In genomic region chr20:3157817-3158216, GRCh38 we compare ENCODE assay signal across 10 cellular contexts. TPM values are rescaled to one million over a fixed set of nuclear protein-coding genes. Genes with fewer than 3 reads are reported as not detected.
DNase-seq lines count a peak whose midpoint lies in the region; ATAC-seq and TF ChIP-seq lines count a peak whose summit lies in the region.
"Had no signal": no experiment of that assay in that cellular context is flagged by ENCODE, and none has a peak within 500 bp of the region (broad histone marks: within the 10 kb centered on the region; RNA-seq: fewer than 3 reads in every experiment).

No MANE protein-coding gene starts in this region.

- 77 to 80% (median 79%) methylated on average over 11 of the region's 11 CpGs for WGBS in heart left ventricle, 4 donors
- WGBS in upper lobe of left lung, 2 donors, result 53 to 66% methylated on average over 11 of the region's 11 CpGs

- no peaks in the 10 kb centered on the region for H3K9me3 ChIP-seq in heart left ventricle
- no peaks in the 10 kb centered on the region for H3K9me3 ChIP-seq in lower lobe of right lung
- no peaks in the 10 kb centered on the region for H3K9me3 ChIP-seq in upper lobe of left lung

- ATAC-seq in heart left ventricle (no peak), lower lobe of right lung (no peak), upper lobe of left lung (ENCODE audit: low FRiP score in 2 of 2) (no peak), GM18858 (IDR thresholded peaks at IDR 0.05; ENCODE audit: unreplicated experiment) (no peak)
- peak in 1 of 2 donors; percentile 29 for ATAC-seq in activated naive CD4-positive, alpha-beta T cell treated with anti-CD3 and anti-CD28 coated beads, Interleukin-2, amount 50 U/mL, for 72 hours

- H3K27me3 ChIP-seq in heart left ventricle, result no peaks in the 10 kb centered on the region
- no peaks in the 10 kb centered on the region for H3K27me3 ChIP-seq in lower lobe of right lung (ENCODE audit: low read depth)
- H3K27me3 ChIP-seq in upper lobe of left lung, result no peaks in the 10 kb centered on the region

- no peak for DNase-seq in heart left ventricle
- DNase-seq in cardiac septum (ENCODE audit: low spot score), result no peak
- no peak for DNase-seq in activated naive CD4-positive, alpha-beta T cell treated with anti-CD3 and anti-CD28 coated beads, Interleukin-2, amount 50 U/mL, for 72 hours (ENCODE audit: low spot score in 2 of 2)
- DNase-seq in lower lobe of right lung, result no peak
- peak in 1 of 2 donors; percentile 17 for DNase-seq in upper lobe of left lung
- no peak for DNase-seq in NCI-H1930 (lab: John Stamatoyannopoulos, UW)
- no peak for DNase-seq in DMS79 (lab: John Stamatoyannopoulos, UW)
- DNase-seq: activated CD4-positive, alpha-beta T cell treated with anti-CD3 and anti-CD28 coated beads, Interleukin-2, amount 50 U/mL, for 1 hour; substantia nigra had no signal

- H3K4me1 ChIP-seq in heart left ventricle, result peaks cover 8 to 59% (median 43%) of the 10 kb centered on the region in 12 donors
- H3K4me1 ChIP-seq in lower lobe of right lung, result peaks cover 39% of the 10 kb centered on the region
- H3K4me1 ChIP-seq in upper lobe of left lung, result peaks cover 27 to 42% (median 34%) of the 10 kb centered on the region in 4 donors

- no peaks in the 10 kb centered on the region for H3K9me3 Mint-ChIP-seq in activated naive CD4-positive, alpha-beta T cell treated with anti-CD3 and anti-CD28 coated beads, Interleukin-2, amount 50 U/mL, for 72 hours

- peak overlapping the region in 8 of 12 donors; percentile 63 to 100 (median 84) for H3K4me3 ChIP-seq in heart left ventricle
- peak overlapping the region; percentile 99 for H3K4me3 ChIP-seq in lower lobe of right lung
- peak overlapping the region in 2 of 4 donors; percentile 79 to 99 for H3K4me3 ChIP-seq in upper lobe of left lung

- no peak for TF ChIP-seq EP300 in upper lobe of left lung (IDR thresholded peaks at IDR 0.05)

- TF ChIP-seq CTCF in heart left ventricle (IDR thresholded peaks at IDR 0.05) (no peak), lower lobe of right lung (IDR thresholded peaks at IDR 0.05) (no peak), upper lobe of left lung (IDR thresholded peaks at IDR 0.05) (no peak)

- H3K27ac ChIP-seq in heart left ventricle (peak overlapping the region in 1 of 12 donors; percentile 55), lower lobe of right lung (no peak overlapping the region), upper lobe of left lung (peak overlapping the region in 3 of 4 donors; percentile 17 to 90 (median 46))

- peaks cover 26 to 30% of the 10 kb centered on the region in 2 donors for H3K36me3 Mint-ChIP-seq in activated naive CD4-positive, alpha-beta T cell treated with anti-CD3 and anti-CD28 coated beads, Interleukin-2, amount 50 U/mL, for 72 hours

- peak overlapping the region; percentile 91 to 98 for H3K27ac Mint-ChIP-seq in activated naive CD4-positive, alpha-beta T cell treated with anti-CD3 and anti-CD28 coated beads, Interleukin-2, amount 50 U/mL, for 72 hours

- intact Hi-C loops in heart left ventricle (cut with DNase I) (no loop called here), cardiac septum (cut with DNase I) (no loop called here), lower lobe of right lung (cut with DNase I) (no loop called here)

- H3K36me3 ChIP-seq in heart left ventricle (peaks cover 0 to 28% (median 15%) of the 10 kb centered on the region in 9 donors), lower lobe of right lung (peaks cover 12% of the 10 kb centered on the region), upper lobe of left lung (peaks cover 0 to 27% (median 3%) of the 10 kb centered on the region in 4 donors)

- no peak for TF ChIP-seq POLR2A in heart left ventricle (IDR thresholded peaks at IDR 0.05)
- no peak for TF ChIP-seq POLR2A in upper lobe of left lung (IDR thresholded peaks at IDR 0.05)

RNA-seq across cellular contexts. Expression of gene FASTKD5, which starts 1.8 kb away (rescaled TPM):
- 10 to 100 TPM; 19.7 to 36.0 (median 28.6) TPM for total RNA-seq in heart left ventricle
- polyA plus RNA-seq in heart left ventricle, result 10 to 100 TPM; 12.8 to 37.2 TPM
- 23.2 TPM for total RNA-seq in cardiac septum
- 10 to 100 TPM; 18.8 to 24.2 TPM for total RNA-seq in activated naive CD4-positive, alpha-beta T cell treated with anti-CD3 and anti-CD28 coated beads, Interleukin-2, amount 50 U/mL, for 72 hours
- total RNA-seq in lower lobe of right lung, result 16.4 TPM
- total RNA-seq in upper lobe of left lung, result 10 to 100 TPM; 10.1 to 24.3 (median 16.5) TPM

RNA-seq across cellular contexts. Expression of gene UBOX5, which starts 1.8 kb away (rescaled TPM):
- total RNA-seq in heart left ventricle (1 to 10 TPM; 2.6 to 5.6 (median 3.7) TPM), cardiac septum (3.9 TPM), lower lobe of right lung (5.8 TPM), upper lobe of left lung (10 to 100 TPM in 1 of 6 donors, 1 to 10 TPM in 5; 5.3 to 10.5 (median 7.3) TPM)
- 1 to 10 TPM; 2.5 to 2.8 TPM for polyA plus RNA-seq in heart left ventricle
- 1 to 10 TPM; 5.5 to 7.1 TPM for total RNA-seq in activated naive CD4-positive, alpha-beta T cell treated with anti-CD3 and anti-CD28 coated beads, Interleukin-2, amount 50 U/mL, for 72 hours

RNA-seq across cellular contexts. Expression of gene LZTS3, which starts 15.5 kb away (rescaled TPM):
- total RNA-seq in heart left ventricle, result 10 to 100 TPM in 6 of 9 donors, 1 to 10 TPM in 3; 6.8 to 28.4 (median 13.1) TPM
- 10 to 100 TPM in 1 of 2 donors, 1 to 10 TPM in 1; 9.0 to 13.6 TPM for polyA plus RNA-seq in heart left ventricle
- total RNA-seq in cardiac septum, result 6.9 TPM
- 1 to 10 TPM; 2.0 to 4.2 TPM for total RNA-seq in activated naive CD4-positive, alpha-beta T cell treated with anti-CD3 and anti-CD28 coated beads, Interleukin-2, amount 50 U/mL, for 72 hours
- total RNA-seq in lower lobe of right lung, result 18.5 TPM
- total RNA-seq in upper lobe of left lung, result 10 to 100 TPM; 19.1 to 52.2 (median 31.1) TPM

RNA-seq across cellular contexts. Expression of gene DDRGK1, which starts 46.7 kb away (rescaled TPM):
- total RNA-seq in heart left ventricle (10 to 100 TPM; 26.0 to 55.5 (median 35.5) TPM), cardiac septum (29.1 TPM), lower lobe of right lung (89.8 TPM), upper lobe of left lung (100 to 1,000 TPM in 5 of 6 donors, 10 to 100 TPM in 1; 90.2 to 192 (median 110) TPM)
- 10 to 100 TPM; 25.1 to 78.3 TPM for polyA plus RNA-seq in heart left ventricle
- total RNA-seq in activated naive CD4-positive, alpha-beta T cell treated with anti-CD3 and anti-CD28 coated beads, Interleukin-2, amount 50 U/mL, for 72 hours, result 100 to 1,000 TPM in 1 of 2 donors, 10 to 100 TPM in 1; 66.4 to 128 TPM

RNA-seq across cellular contexts. Expression of gene ITPA, which starts 51.5 kb away (rescaled TPM):
- total RNA-seq in heart left ventricle (10 to 100 TPM; 15.3 to 37.8 (median 20.6) TPM), cardiac septum (24.1 TPM), lower lobe of right lung (40.9 TPM), upper lobe of left lung (10 to 100 TPM; 31.5 to 58.5 (median 43.3) TPM)
- polyA plus RNA-seq in heart left ventricle, result 10 to 100 TPM; 28.6 to 48.3 TPM
- total RNA-seq in activated naive CD4-positive, alpha-beta T cell treated with anti-CD3 and anti-CD28 coated beads, Interleukin-2, amount 50 U/mL, for 72 hours, result 10 to 100 TPM; 29.9 to 77.4 TPM
